9 cellular contexts compared by ENCODE assay signal in genomic region chr18:76686737-76687231, GRCh38.
DNase-seq lines count a peak whose midpoint lies in the region; FAIRE-seq and TF ChIP-seq lines count a peak whose summit lies in the region.
"Had no signal": no experiment of that assay in that cellular context is flagged by ENCODE, and none has a peak within 500 bp of the region (broad histone marks: within the 10 kb centered on the region; RNA-seq: fewer than 3 reads in every experiment).

No MANE protein-coding gene starts in this region.

- TF ChIP-seq CTCF in liver (IDR thresholded peaks at IDR 0.05; ENCODE audit: low read depth, low read length, missing input control) (peak; percentile 71), type B pancreatic cell (conservative IDR thresholded peaks at IDR 0.05) (peak; percentile 81)

- no peak overlapping the region for H3K4me3 ChIP-seq in liver (ENCODE audit: low read depth in 1 of 3, low read length in 3 of 3)
- H3K4me3 ChIP-seq: BLaER1 had no signal

- no peak for FAIRE-seq in H54 (lab: Jason Lieb, UNC)

- no peaks in the 10 kb centered on the region for H3K9me3 Mint-ChIP-seq in type B pancreatic cell

- DNase-seq in NCI-H524 (lab: John Stamatoyannopoulos, UW) (peak; percentile 55 to 61), NCI-H524 treated with DMSO at 0.1 percent for 48 hours (lab: John Stamatoyannopoulos, UW) (no peak), H54 (ENCODE audit: insufficient read length, low spot score) (peak; percentile 14), MV-4-11 (lab: John Stamatoyannopoulos, UW) (peak; percentile 71), SK-N-DZ (ENCODE audit: low spot score) (peak; percentile 72), dedifferentiated amniotic fluid mesenchymal stem cell (ENCODE audit: extremely low spot score) (peak; percentile 56), type B pancreatic cell (ENCODE audit: extremely low spot score, unreplicated experiment) (no peak)

- H3K27me3 ChIP-seq in liver (ENCODE audit: control insufficient read depth in 4 of 4, insufficient read depth in 4 of 4, low read length in 3 of 4): peaks cover 0 to 3% (median 0%) of the 10 kb centered on the region in 4 donors
- H3K27me3 ChIP-seq: BLaER1 had no signal

- H3K4me3 Mint-ChIP-seq in type B pancreatic cell: peak overlapping the region; percentile 40

- peak overlapping the region; percentile 57 for H3K27ac Mint-ChIP-seq in type B pancreatic cell

- H3K4me1 ChIP-seq in liver (ENCODE audit: control insufficient read depth in 4 of 4, insufficient read depth in 4 of 4, low read length in 3 of 4): no peaks in the 10 kb centered on the region
- H3K4me1 ChIP-seq: BLaER1 had no signal

- no peak overlapping the region for H3K9ac ChIP-seq in liver (ENCODE audit: low read depth in 1 of 2, low read length in 2 of 2)
- H3K9ac ChIP-seq: BLaER1 had no signal

- TF ChIP-seq POLR2A in H54 (IDR thresholded peaks at IDR 0.05; ENCODE audit: low read depth, low read length): no peak

- H3K36me3 Mint-ChIP-seq in type B pancreatic cell: no peaks in the 10 kb centered on the region

- H3K27ac ChIP-seq in liver (ENCODE audit: low read depth in 1 of 2, low read length in 2 of 2): no peak overlapping the region
- H3K27ac ChIP-seq: BLaER1 had no signal

- no peaks in the 10 kb centered on the region for H3K9me3 ChIP-seq in liver (ENCODE audit: control insufficient read depth in 4 of 4, low read length in 3 of 4)
- H3K9me3 ChIP-seq: BLaER1 had no signal

- 11% methylated on average over 11 of the region's 11 CpGs for WGBS in liver

- H3K36me3 ChIP-seq in liver (ENCODE audit: control insufficient read depth in 4 of 4, insufficient read depth in 3 of 4, low read depth in 1 of 4, low read length in 3 of 4): no peaks in the 10 kb centered on the region
- H3K36me3 ChIP-seq: BLaER1 had no signal

- peaks cover 7% of the 10 kb centered on the region for H3K4me1 Mint-ChIP-seq in type B pancreatic cell (ENCODE audit: unreplicated experiment)

- peak; percentile 92 to 94 for TF ChIP-seq RAD21 in liver (IDR thresholded peaks at IDR 0.05)

- peaks cover 9% of the 10 kb centered on the region for H3K27me3 Mint-ChIP-seq in type B pancreatic cell

TF ChIP-seq in liver, 16 proteins besides CTCF, POLR2A, EP300 and RAD21:
- TF ChIP-seq FOXA2 (IDR thresholded peaks at IDR 0.05): no peak
- TF ChIP-seq SP1 (IDR thresholded peaks at IDR 0.05): no peak
- peak; percentile 20 for TF ChIP-seq FOXA1 (IDR thresholded peaks at IDR 0.05)

Comparison
In these comparisons a context has a peak if more than half of its experiments do, and no peak if none do; other contexts are left out.
1. DNase-seq: peak in NCI-H524 (2 of 2), H54 (single experiment), MV-4-11 (single experiment), SK-N-DZ (single experiment) and dedifferentiated amniotic fluid mesenchymal stem cell (single experiment); none in NCI-H524 treated with DMSO at 0.1 percent for 48 hours (single experiment) and type B pancreatic cell (single experiment).